1 cellular context compared by ENCODE assay signal in genomic region chr4:169678951-169679591, GRCh38.
TF ChIP-seq lines count a peak whose summit lies in the region.

No MANE protein-coding gene starts in this region.

TF ChIP-seq in K562, 482 proteins besides CTCF, POLR2A, EP300 and RAD21 (continued from another document):
- 0 out of 2 replicates have a peak, but pooled peaks have one; percentile 12 for TF ChIP-seq ZBTB33 (CRISPR knock-in tag; IDR thresholded peaks at IDR 0.05)
